Comparison of ENCODE assay signal across 9 cellular contexts in genomic region chr1:38071530-38072266, GRCh38. TPM values are rescaled to one million over a fixed set of nuclear protein-coding genes. Genes with fewer than 3 reads are reported as not detected.
DNase-seq lines count a peak whose midpoint lies in the region; ATAC-seq, FAIRE-seq and TF ChIP-seq lines count a peak whose summit lies in the region.
"Had no signal": no experiment of that assay in that cellular context is flagged by ENCODE, and none has a peak within 500 bp of the region (broad histone marks: within the 10 kb centered on the region; RNA-seq: fewer than 3 reads in every experiment).

No MANE protein-coding gene starts in this region.

- no peaks in the 10 kb centered on the region for H3K79me1 ChIP-seq in neuronal stem cell (ENCODE audit: low read depth, low read length)

- TF ChIP-seq RAD21 in HepG2 (CRISPR knock-in tag; IDR thresholded peaks at IDR 0.05) = no peak

- no peak overlapping the region for H3K14ac ChIP-seq in neuronal stem cell (ENCODE audit: low read length)

- H3K4ac ChIP-seq in neuronal stem cell (ENCODE audit: low read length) = no peak overlapping the region

- no peak for TF ChIP-seq CTCF in activated CD8-positive, alpha-beta T cell treated with anti-CD3 and anti-CD28 coated beads for 36 hours (IDR thresholded peaks at IDR 0.05)
- peak; percentile 37 for TF ChIP-seq CTCF in HepG2 (CRISPR knock-in tag; IDR thresholded peaks at IDR 0.05)

- no peaks in the 10 kb centered on the region for H3K36me3 ChIP-seq in HepG2 (replicated peaks in 1 of 2; ENCODE audit: control insufficient read depth in 1 of 2, insufficient read depth in 2 of 2, low read length in 2 of 2)
- peaks cover 0 to 12% of the 10 kb centered on the region in 2 donors for H3K36me3 ChIP-seq in neuronal stem cell (replicated peaks in 1 of 2; ENCODE audit: control insufficient read depth in 2 of 2, insufficient read depth in 2 of 2, low read length in 2 of 2)

- H3K9ac ChIP-seq in HepG2 (ENCODE audit: insufficient read depth, low read depth, low read length) = no peak overlapping the region
- no peak overlapping the region for H3K9ac ChIP-seq in neuronal stem cell (ENCODE audit: low read depth, low read length, poor library complexity)

- H3K27me3 Mint-ChIP-seq in activated CD8-positive, alpha-beta T cell treated with anti-CD3 and anti-CD28 coated beads for 36 hours = peaks cover 36% of the 10 kb centered on the region

- peaks cover 10% of the 10 kb centered on the region for H3K4me1 ChIP-seq in HepG2 (ENCODE audit: insufficient read depth, low read length)
- H3K4me1 ChIP-seq in neuronal stem cell (ENCODE audit: control insufficient read depth in 2 of 2, insufficient read depth in 1 of 2, low read depth in 1 of 2, low read length in 2 of 2) = peaks cover 17 to 44% of the 10 kb centered on the region in 2 donors

- no peak overlapping the region for H2BK120ac ChIP-seq in neuronal stem cell (ENCODE audit: low read depth, low read length)

- H2AFZ ChIP-seq in HepG2 (ENCODE audit: low read length) (no peak overlapping the region), neuronal stem cell (ENCODE audit: low read length) (no peak overlapping the region)

- TF ChIP-seq EP300 in HepG2 (IDR thresholded peaks at IDR 0.05; ENCODE audit: low read depth in 2 of 2, low read length in 2 of 2) (no peak), HepG2 (CRISPR knock-in tag; IDR thresholded peaks at IDR 0.05; ENCODE audit: borderline replicate concordance) (no peak)

- no peak overlapping the region for H2BK15ac ChIP-seq in neuronal stem cell (ENCODE audit: low read length)

- no peak overlapping the region for H3K27ac Mint-ChIP-seq in activated CD8-positive, alpha-beta T cell treated with anti-CD3 and anti-CD28 coated beads for 36 hours
- H3K27ac Mint-ChIP-seq: activated naive CD4-positive, alpha-beta T cell treated with anti-CD3 and anti-CD28 coated beads, Interleukin-2, amount 50 U/mL, for 24 hours had no signal

- intact Hi-C loops in activated CD8-positive, alpha-beta T cell treated with anti-CD3 and anti-CD28 coated beads for 36 hours (cut with micrococcal nuclease) = no loop called here
- intact Hi-C loops in HepG2 (cut with micrococcal nuclease; ENCODE audit: unreplicated experiment) = no loop called here

- no peaks in the 10 kb centered on the region for H3K79me2 ChIP-seq in HepG2 (ENCODE audit: insufficient read depth, low read length)

- H2AK5ac ChIP-seq in neuronal stem cell (ENCODE audit: low read depth, low read length) = no peak overlapping the region

- no peak overlapping the region for H3K18ac ChIP-seq in neuronal stem cell (ENCODE audit: low read length)

- no peak overlapping the region for H3K23ac ChIP-seq in neuronal stem cell (ENCODE audit: low read depth, low read length, poor library complexity)

- H4K91ac ChIP-seq in neuronal stem cell (ENCODE audit: low read depth, low read length, poor library complexity) = no peak overlapping the region

- H4K8ac ChIP-seq in neuronal stem cell (ENCODE audit: low read depth, low read length) = no peak overlapping the region

- WGBS in HepG2 (ENCODE audit: low lambda C conversion rate) = 54% methylated on average over 5 of the region's 7 CpGs
- WGBS in neuronal stem cell (ENCODE audit: extremely low coverage in 2 of 2, insufficient read length in 2 of 2, insufficient replicate concordance in 1 of 2), 2 donors = no CpG with 5 or more reads among the region's 7 CpGs

- no peaks in the 10 kb centered on the region for H3K4me1 Mint-ChIP-seq in activated CD8-positive, alpha-beta T cell treated with anti-CD3 and anti-CD28 coated beads for 36 hours (ENCODE audit: low read depth)
- H3K4me1 Mint-ChIP-seq: activated naive CD4-positive, alpha-beta T cell treated with anti-CD3 and anti-CD28 coated beads, Interleukin-2, amount 50 U/mL, for 24 hours had no signal

- H4K20me1 ChIP-seq in HepG2 (ENCODE audit: insufficient read depth, low read length) = no peaks in the 10 kb centered on the region

- H3K27me3 ChIP-seq in HepG2 (ENCODE audit: control insufficient read depth in 1 of 2, insufficient read depth in 2 of 2, low read length in 2 of 2) (peaks cover 0 to 1% of the 10 kb centered on the region in 2 experiments; a peak in 2 of 5 replicates), neuronal stem cell (ENCODE audit: control insufficient read depth in 3 of 3, insufficient read depth in 3 of 3, low read depth in 1 of 3, low read length in 3 of 3) (no peaks in the 10 kb centered on the region)

- no peak overlapping the region for H3K4me3 ChIP-seq in HepG2 (replicated peaks in 1 of 3; ENCODE audit: insufficient read depth in 1 of 3, low read depth in 2 of 3, low read length in 3 of 3)
- H3K4me3 ChIP-seq in neuronal stem cell (ENCODE audit: low read length in 2 of 2) = no peak overlapping the region

- DNase-seq in EL (peak; percentile 36), HepG2 (ENCODE audit: low spot score) (peak; percentile 17), neuronal stem cell (ENCODE audit: low spot score) (no peak), middle frontal gyrus (ENCODE audit: extremely low spot score, low spot score) (no peak), NCI-H345 (lab: John Stamatoyannopoulos, UW) (no peak), ureter (ENCODE audit: low spot score) (no peak)
- DNase-seq in activated CD8-positive, alpha-beta T cell treated with anti-CD3 and anti-CD28 coated beads for 36 hours = no peak

- no peak overlapping the region for H2BK12ac ChIP-seq in neuronal stem cell (ENCODE audit: low read length)

- H3K4me3 Mint-ChIP-seq in activated CD8-positive, alpha-beta T cell treated with anti-CD3 and anti-CD28 coated beads for 36 hours = no peak overlapping the region
- H3K4me3 Mint-ChIP-seq: activated naive CD4-positive, alpha-beta T cell treated with anti-CD3 and anti-CD28 coated beads, Interleukin-2, amount 50 U/mL, for 24 hours had no signal

- in situ Hi-C loops in HepG2 (cut with HindIII; ENCODE audit: extremely low pct_ligation_motif_present, low pct_unique_long_range_greater_than_20kb) = no loop called here

- peak; percentile 81 for FAIRE-seq in HepG2 (lab: Jason Lieb, UNC)

- POLR2A ChIA-PET in activated CD8-positive, alpha-beta T cell treated with anti-CD3 and anti-CD28 coated beads for 36 hours (lab: Charles Lee) = interaction anchor here (0.8 to 1.1 kb wide), 2 partner anchors 31 to 60 kb away, joined by 3 to 4 read pairs; no protein-coding TSS in a partner anchor
- POLR2A ChIA-PET in HepG2 (lab: Yijun Ruan, JAX) = interaction anchor here (2.2 kb wide), 1 partner anchor 10 kb away, joined by 6 read pairs; no protein-coding TSS in a partner anchor

- no peaks in the 10 kb centered on the region for H3K36me3 Mint-ChIP-seq in activated CD8-positive, alpha-beta T cell treated with anti-CD3 and anti-CD28 coated beads for 36 hours (ENCODE audit: low read depth)
- H3K36me3 Mint-ChIP-seq: activated naive CD4-positive, alpha-beta T cell treated with anti-CD3 and anti-CD28 coated beads, Interleukin-2, amount 50 U/mL, for 24 hours had no signal

- BruUV-seq in HepG2 (replicated peaks; lab: Mats Ljungman, UMichigan) = no TSS peak

- no peak overlapping the region for H3K27ac ChIP-seq in HepG2 (ENCODE audit: extremely low read length, insufficient read depth, low read length)
- H3K27ac ChIP-seq in neuronal stem cell (replicated peaks; ENCODE audit: low read length) = no peak overlapping the region

- H3K9me3 ChIP-seq in HepG2 (ENCODE audit: low read length) = no peaks in the 10 kb centered on the region
- no peaks in the 10 kb centered on the region for H3K9me3 ChIP-seq in neuronal stem cell (replicated peaks in 1 of 2; ENCODE audit: control insufficient read depth in 2 of 2, insufficient read depth in 1 of 2, low read depth in 1 of 2, low read length in 2 of 2)

- H3K9me3 Mint-ChIP-seq in activated CD8-positive, alpha-beta T cell treated with anti-CD3 and anti-CD28 coated beads for 36 hours = no peaks in the 10 kb centered on the region
- H3K9me3 Mint-ChIP-seq: activated naive CD4-positive, alpha-beta T cell treated with anti-CD3 and anti-CD28 coated beads, Interleukin-2, amount 50 U/mL, for 24 hours had no signal

- H3K4me2 ChIP-seq in HepG2 (ENCODE audit: low read depth, low read length) (no peak overlapping the region), neuronal stem cell (ENCODE audit: insufficient read depth, low read length, poor library complexity, severe bottlenecking) (no peak overlapping the region)

- TF ChIP-seq POLR2A in HepG2 (IDR thresholded peaks at IDR 0.05; ENCODE audit: insufficient read depth in 1 of 2, low read depth in 2 of 2, low read length in 2 of 2) = no peak

- H2BK5ac ChIP-seq in neuronal stem cell (ENCODE audit: low read length) = no peak overlapping the region

- CTCF ChIA-PET in activated CD8-positive, alpha-beta T cell treated with anti-CD3 and anti-CD28 coated beads for 36 hours (lab: Charles Lee) = interaction anchor here (0.6 to 6.2 kb wide), 16 partner anchors 9 to 763 kb away, joined by 3 to 105 read pairs (median 5); partner anchors contain the start of gene MTF1
- CTCF ChIA-PET in HepG2 (lab: Yijun Ruan, JAX; ENCODE audit: low intra/inter-chr PET ratio, low total read pairs) = no interaction called here

- ATAC-seq in HG02678 (IDR thresholded peaks at IDR 0.05; ENCODE audit: unreplicated experiment) = peak; percentile 56
- ATAC-seq in activated CD8-positive, alpha-beta T cell treated with anti-CD3 and anti-CD28 coated beads for 36 hours = peak; percentile 80
- peak; percentile 88 for ATAC-seq in HepG2

RNA-seq across cellular contexts. Expression of gene POU3F1, which starts 25.1 kb away (rescaled TPM):
- under 1 TPM in 1 of 2 experiments, not detected in 1; 0.16 TPM for total RNA-seq in activated CD8-positive, alpha-beta T cell treated with anti-CD3 and anti-CD28 coated beads for 36 hours
- not detected in 2 replicates for total RNA-seq in HepG2 (2016; rRNA removed; fragmentation: Illumina TruSeq; extraction: Trizol)
- not detected in 2 replicates for total RNA-seq in HepG2 (2016; cell fraction: cytosol; rRNA removed; fragmentation: Illumina TruSeq; extraction: Trizol; ENCODE audit: low read depth)
- not detected in 2 replicates for total RNA-seq in HepG2 (2016; cell fraction: insoluble cytoplasmic fraction; rRNA removed; fragmentation: Illumina TruSeq; extraction: Trizol)
- not detected in 2 replicates for total RNA-seq in HepG2 (2016; cell fraction: membrane; rRNA removed; fragmentation: Illumina TruSeq; extraction: Trizol)
- not detected in 2 replicates for total RNA-seq in HepG2 (2016; cell fraction: nucleus; rRNA removed; fragmentation: Illumina TruSeq; extraction: Trizol)
- polyA plus RNA-seq in HepG2 (2011; rRNA removed) = not detected in 2 replicates
- polyA plus RNA-seq in HepG2 (2011; cell fraction: cytosol; rRNA removed) = not detected in 2 replicates
- not detected in 2 replicates for polyA plus RNA-seq in HepG2 (2011; cell fraction: nucleus; rRNA removed)
- not detected in 2 replicates for polyA plus RNA-seq in HepG2 (2012)
- polyA plus RNA-seq in HepG2 (2016; cell fraction: cytosol; fragmentation: Illumina TruSeq; extraction: Trizol; ENCODE audit: low read depth) = not detected in 2 replicates
- polyA plus RNA-seq in HepG2 (2016; cell fraction: insoluble cytoplasmic fraction; fragmentation: Illumina TruSeq; extraction: Trizol; ENCODE audit: low read depth) = not detected in 2 replicates
- polyA plus RNA-seq in HepG2 (2016; cell fraction: membrane; fragmentation: Illumina TruSeq; extraction: Trizol; ENCODE audit: low read depth) = not detected in 2 replicates
- not detected in 2 replicates for polyA plus RNA-seq in HepG2 (2016; cell fraction: nucleus; fragmentation: Illumina TruSeq; extraction: Trizol; ENCODE audit: insufficient read depth, low read depth)
- polyA minus RNA-seq in HepG2 (2011; rRNA and poly(A)+ RNA removed; ENCODE audit: low replicate concordance) = 0.07 TPM in 1 of 2 replicates, not detected in the other
- polyA minus RNA-seq in HepG2 (2011; cell fraction: cytosol; rRNA and poly(A)+ RNA removed) = not detected in 2 replicates
- not detected in 2 replicates for polyA minus RNA-seq in HepG2 (2011; cell fraction: nucleus; rRNA and poly(A)+ RNA removed)
- 34.6 TPM for polyA plus RNA-seq in neuronal stem cell (2013, experiment 1 of 2)
- polyA plus RNA-seq in neuronal stem cell (2013, experiment 2 of 2) = 34.4 TPM
- total RNA-seq in ureter = 2.8 TPM

RNA-seq across cellular contexts. Expression of gene UTP11, which starts 59.2 kb away (rescaled TPM):
- total RNA-seq in activated CD8-positive, alpha-beta T cell treated with anti-CD3 and anti-CD28 coated beads for 36 hours = 10 to 100 TPM; 58.1 to 60.6 TPM
- total RNA-seq in HepG2 (2016; rRNA removed; fragmentation: Illumina TruSeq; extraction: Trizol) (44.8 and 71.4 TPM in 2 replicates), ureter (34.2 TPM)
- 8.4 and 10.8 TPM in 2 replicates for total RNA-seq in HepG2 (2016; cell fraction: cytosol; rRNA removed; fragmentation: Illumina TruSeq; extraction: Trizol; ENCODE audit: low read depth)
- total RNA-seq in HepG2 (2016; cell fraction: insoluble cytoplasmic fraction; rRNA removed; fragmentation: Illumina TruSeq; extraction: Trizol) = 43.6 and 60.8 TPM in 2 replicates
- total RNA-seq in HepG2 (2016; cell fraction: membrane; rRNA removed; fragmentation: Illumina TruSeq; extraction: Trizol) = 16.8 and 19.4 TPM in 2 replicates
- 20.6 and 23.0 TPM in 2 replicates for total RNA-seq in HepG2 (2016; cell fraction: nucleus; rRNA removed; fragmentation: Illumina TruSeq; extraction: Trizol)
- 11.8 and 13.5 TPM in 2 replicates for polyA plus RNA-seq in HepG2 (2011; rRNA removed)
- 7.8 and 10.7 TPM in 2 replicates for polyA plus RNA-seq in HepG2 (2011; cell fraction: cytosol; rRNA removed)
- polyA plus RNA-seq in HepG2 (2011; cell fraction: nucleus; rRNA removed) = 4.5 and 5.5 TPM in 2 replicates
- 16.1 and 22.2 TPM in 2 replicates for polyA plus RNA-seq in HepG2 (2012)
- polyA plus RNA-seq in HepG2 (2016; cell fraction: cytosol; fragmentation: Illumina TruSeq; extraction: Trizol; ENCODE audit: low read depth) = 8.5 and 9.1 TPM in 2 replicates
- 71.4 and 74.3 TPM in 2 replicates for polyA plus RNA-seq in HepG2 (2016; cell fraction: insoluble cytoplasmic fraction; fragmentation: Illumina TruSeq; extraction: Trizol; ENCODE audit: low read depth)
- polyA plus RNA-seq in HepG2 (2016; cell fraction: membrane; fragmentation: Illumina TruSeq; extraction: Trizol; ENCODE audit: low read depth) = 11.7 and 13.3 TPM in 2 replicates
- 35.4 and 38.1 TPM in 2 replicates for polyA plus RNA-seq in HepG2 (2016; cell fraction: nucleus; fragmentation: Illumina TruSeq; extraction: Trizol; ENCODE audit: insufficient read depth, low read depth)
- 5.8 and 16.2 TPM in 2 replicates for polyA minus RNA-seq in HepG2 (2011; rRNA and poly(A)+ RNA removed; ENCODE audit: low replicate concordance)
- polyA minus RNA-seq in HepG2 (2011; cell fraction: cytosol; rRNA and poly(A)+ RNA removed) = 6.4 and 11.6 TPM in 2 replicates
- polyA minus RNA-seq in HepG2 (2011; cell fraction: nucleus; rRNA and poly(A)+ RNA removed) = 18.2 and 19.0 TPM in 2 replicates
- polyA plus RNA-seq in neuronal stem cell (2013, experiment 1 of 2) = 52.4 TPM
- polyA plus RNA-seq in neuronal stem cell (2013, experiment 2 of 2) = 53.8 TPM

Comparison
In these comparisons a context has a peak if more than half of its experiments do, and no peak if none do; other contexts are left out.
1. DNase-seq: peak in EL (single experiment) and HepG2 (single experiment); none in activated CD8-positive, alpha-beta T cell treated with anti-CD3 and anti-CD28 coated beads for 36 hours (single experiment), neuronal stem cell (single experiment), middle frontal gyrus (single experiment), NCI-H345 (single experiment) and ureter (single experiment).
2. Peak in every context shown above with its lines, with median percentiles within 50 percentile points of each other: ATAC-seq.